Comparison of ENCODE assay signal across 1 cellular context in the genomic region with DNA sequence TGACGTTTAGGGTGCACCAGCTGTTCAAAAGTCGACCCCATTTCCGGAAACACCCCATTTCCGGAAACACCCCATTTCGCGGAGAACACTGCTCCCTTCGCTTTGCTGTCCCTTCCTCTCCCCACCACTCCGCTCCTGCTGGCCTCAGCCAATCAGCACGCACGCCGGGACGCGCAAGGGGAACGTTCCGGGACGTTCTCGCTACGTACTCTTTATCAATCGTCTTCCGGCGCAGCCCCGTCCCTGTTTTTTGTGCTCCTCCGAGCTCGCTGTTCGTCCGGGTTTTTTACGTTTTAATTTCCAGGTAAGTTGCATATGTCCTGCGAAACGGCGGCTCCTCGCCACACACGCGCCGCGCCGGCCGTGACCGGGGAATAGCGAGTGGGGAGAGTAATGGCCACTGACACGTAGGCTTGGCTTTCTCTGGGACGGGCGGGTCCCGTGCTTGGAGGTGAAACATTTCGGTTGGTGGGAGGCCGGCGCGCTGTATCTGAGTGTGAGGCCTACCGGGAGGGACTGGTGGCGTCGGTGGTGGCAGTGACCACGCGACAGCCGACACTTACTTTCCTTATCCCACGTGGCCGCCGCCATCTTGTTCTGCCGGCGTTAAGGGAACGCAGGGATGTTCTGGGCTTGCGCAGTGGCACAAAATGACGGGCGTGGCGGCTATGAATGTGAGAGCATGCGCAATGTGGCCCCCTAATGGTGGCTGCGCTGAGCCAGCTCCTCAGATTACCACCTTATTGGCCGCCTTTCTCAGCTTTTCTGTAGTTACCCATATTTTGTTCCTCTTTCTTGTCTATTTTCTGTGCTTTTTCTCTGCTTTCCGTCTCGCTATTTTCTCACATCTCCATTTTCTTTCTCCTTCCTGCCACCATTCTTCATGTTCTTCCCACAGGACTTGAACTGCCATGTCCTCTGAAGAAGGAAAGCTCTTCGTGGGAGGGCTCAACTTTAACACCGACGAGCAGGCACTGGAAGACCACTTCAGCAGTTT.
TF ChIP-seq lines count a peak whose summit lies in the region.

A gene (plus strand): TSS at position 215 of the 997 bp plus-strand sequence. CDS start 697 bp downstream, at position 912.

TF ChIP-seq in K562, 482 proteins besides CTCF, POLR2A, EP300 and RAD21 (continued from another document and continues in another):
- TF ChIP-seq, protein P1, sequence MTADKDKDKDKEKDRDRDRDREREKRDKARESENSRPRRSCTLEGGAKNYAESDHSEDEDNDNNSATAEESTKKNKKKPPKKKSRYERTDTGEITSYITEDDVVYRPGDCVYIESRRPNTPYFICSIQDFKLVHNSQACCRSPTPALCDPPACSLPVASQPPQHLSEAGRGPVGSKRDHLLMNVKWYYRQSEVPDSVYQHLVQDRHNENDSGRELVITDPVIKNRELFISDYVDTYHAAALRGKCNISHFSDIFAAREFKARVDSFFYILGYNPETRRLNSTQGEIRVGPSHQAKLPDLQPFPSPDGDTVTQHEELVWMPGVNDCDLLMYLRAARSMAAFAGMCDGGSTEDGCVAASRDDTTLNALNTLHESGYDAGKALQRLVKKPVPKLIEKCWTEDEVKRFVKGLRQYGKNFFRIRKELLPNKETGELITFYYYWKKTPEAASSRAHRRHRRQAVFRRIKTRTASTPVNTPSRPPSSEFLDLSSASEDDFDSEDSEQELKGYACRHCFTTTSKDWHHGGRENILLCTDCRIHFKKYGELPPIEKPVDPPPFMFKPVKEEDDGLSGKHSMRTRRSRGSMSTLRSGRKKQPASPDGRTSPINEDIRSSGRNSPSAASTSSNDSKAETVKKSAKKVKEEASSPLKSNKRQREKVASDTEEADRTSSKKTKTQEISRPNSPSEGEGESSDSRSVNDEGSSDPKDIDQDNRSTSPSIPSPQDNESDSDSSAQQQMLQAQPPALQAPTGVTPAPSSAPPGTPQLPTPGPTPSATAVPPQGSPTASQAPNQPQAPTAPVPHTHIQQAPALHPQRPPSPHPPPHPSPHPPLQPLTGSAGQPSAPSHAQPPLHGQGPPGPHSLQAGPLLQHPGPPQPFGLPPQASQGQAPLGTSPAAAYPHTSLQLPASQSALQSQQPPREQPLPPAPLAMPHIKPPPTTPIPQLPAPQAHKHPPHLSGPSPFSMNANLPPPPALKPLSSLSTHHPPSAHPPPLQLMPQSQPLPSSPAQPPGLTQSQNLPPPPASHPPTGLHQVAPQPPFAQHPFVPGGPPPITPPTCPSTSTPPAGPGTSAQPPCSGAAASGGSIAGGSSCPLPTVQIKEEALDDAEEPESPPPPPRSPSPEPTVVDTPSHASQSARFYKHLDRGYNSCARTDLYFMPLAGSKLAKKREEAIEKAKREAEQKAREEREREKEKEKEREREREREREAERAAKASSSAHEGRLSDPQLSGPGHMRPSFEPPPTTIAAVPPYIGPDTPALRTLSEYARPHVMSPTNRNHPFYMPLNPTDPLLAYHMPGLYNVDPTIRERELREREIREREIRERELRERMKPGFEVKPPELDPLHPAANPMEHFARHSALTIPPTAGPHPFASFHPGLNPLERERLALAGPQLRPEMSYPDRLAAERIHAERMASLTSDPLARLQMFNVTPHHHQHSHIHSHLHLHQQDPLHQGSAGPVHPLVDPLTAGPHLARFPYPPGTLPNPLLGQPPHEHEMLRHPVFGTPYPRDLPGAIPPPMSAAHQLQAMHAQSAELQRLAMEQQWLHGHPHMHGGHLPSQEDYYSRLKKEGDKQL (CRISPR knock-in tag; IDR thresholded peaks at IDR 0.05; ENCODE audit: borderline replicate concordance) = no peak
- TF ChIP-seq ZFX (CRISPR knock-in tag; IDR thresholded peaks at IDR 0.05) (peak; percentile 83), SRF (CRISPR knock-in tag; IDR thresholded peaks at IDR 0.05) (peak in 1 of 2 experiments; percentile 7; a peak in 1 of 4 replicates), PHF8 (IDR thresholded peaks at IDR 0.05; ENCODE audit: borderline replicate concordance, low read length) (peak; percentile 86), ZNF75A (CRISPR knock-in tag; IDR thresholded peaks at IDR 0.05) (no peak), MEIS2 (IDR thresholded peaks at IDR 0.05; ENCODE audit: partially characterized antibody) (peak; percentile 57), KDM5B (IDR thresholded peaks at IDR 0.05; ENCODE audit: insufficient replicate concordance, low read depth, low read length) (peak; percentile 71), ZNF263 (CRISPR knock-in tag; IDR thresholded peaks at IDR 0.05; ENCODE audit: borderline replicate concordance) (peak; percentile 49; the same call in 1 of the 2 replicates), POLR2B (IDR thresholded peaks at IDR 0.05; ENCODE audit: low read depth, partially characterized antibody) (peak; percentile 87), RBM17 (IDR thresholded peaks at IDR 0.05; ENCODE audit: borderline replicate concordance, low read depth, low read length) (no peak), MYC (IDR thresholded peaks at IDR 0.05; ENCODE audit: low read depth, low read length) (peak; percentile 100), MYC (CRISPR knock-in tag; IDR thresholded peaks at IDR 0.05; ENCODE audit: borderline replicate concordance, low read depth) (peak; percentile 100), MEF2A (IDR thresholded peaks at IDR 0.05; ENCODE audit: control insufficient read depth, low read depth, low read length) (no peak), ZNF316 (IDR thresholded peaks at IDR 0.05) (no peak), GTF2E2 (tag; IDR thresholded peaks at IDR 0.05) (peak; percentile 51; the same call in 1 of the 2 replicates), MCM3 (IDR thresholded peaks at IDR 0.05) (no peak), L3MBTL2 (IDR thresholded peaks at IDR 0.05) (peak; percentile 92)
- TF ChIP-seq, protein P2, sequence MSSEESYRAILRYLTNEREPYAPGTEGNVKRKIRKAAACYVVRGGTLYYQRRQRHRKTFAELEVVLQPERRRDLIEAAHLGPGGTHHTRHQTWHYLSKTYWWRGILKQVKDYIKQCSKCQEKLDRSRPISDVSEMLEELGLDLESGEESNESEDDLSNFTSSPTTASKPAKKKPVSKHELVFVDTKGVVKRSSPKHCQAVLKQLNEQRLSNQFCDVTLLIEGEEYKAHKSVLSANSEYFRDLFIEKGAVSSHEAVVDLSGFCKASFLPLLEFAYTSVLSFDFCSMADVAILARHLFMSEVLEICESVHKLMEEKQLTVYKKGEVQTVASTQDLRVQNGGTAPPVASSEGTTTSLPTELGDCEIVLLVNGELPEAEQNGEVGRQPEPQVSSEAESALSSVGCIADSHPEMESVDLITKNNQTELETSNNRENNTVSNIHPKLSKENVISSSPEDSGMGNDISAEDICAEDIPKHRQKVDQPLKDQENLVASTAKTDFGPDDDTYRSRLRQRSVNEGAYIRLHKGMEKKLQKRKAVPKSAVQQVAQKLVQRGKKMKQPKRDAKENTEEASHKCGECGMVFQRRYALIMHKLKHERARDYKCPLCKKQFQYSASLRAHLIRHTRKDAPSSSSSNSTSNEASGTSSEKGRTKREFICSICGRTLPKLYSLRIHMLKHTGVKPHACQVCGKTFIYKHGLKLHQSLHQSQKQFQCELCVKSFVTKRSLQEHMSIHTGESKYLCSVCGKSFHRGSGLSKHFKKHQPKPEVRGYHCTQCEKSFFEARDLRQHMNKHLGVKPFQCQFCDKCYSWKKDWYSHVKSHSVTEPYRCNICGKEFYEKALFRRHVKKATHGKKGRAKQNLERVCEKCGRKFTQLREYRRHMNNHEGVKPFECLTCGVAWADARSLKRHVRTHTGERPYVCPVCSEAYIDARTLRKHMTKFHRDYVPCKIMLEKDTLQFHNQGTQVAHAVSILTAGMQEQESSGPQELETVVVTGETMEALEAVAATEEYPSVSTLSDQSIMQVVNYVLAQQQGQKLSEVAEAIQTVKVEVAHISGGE (CRISPR knock-in tag; IDR thresholded peaks at IDR 0.05) = peak; percentile 77 to 98 (median 86); a peak in 5 of 6 replicates
- TF ChIP-seq, protein P3, sequence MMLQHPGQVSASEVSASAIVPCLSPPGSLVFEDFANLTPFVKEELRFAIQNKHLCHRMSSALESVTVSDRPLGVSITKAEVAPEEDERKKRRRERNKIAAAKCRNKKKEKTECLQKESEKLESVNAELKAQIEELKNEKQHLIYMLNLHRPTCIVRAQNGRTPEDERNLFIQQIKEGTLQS (IDR thresholded peaks at IDR 0.05) = no peak
- TF ChIP-seq, protein P3 (CRISPR knock-in tag; conservative IDR thresholded peaks at IDR 0.05) = no peak
- TF ChIP-seq, protein P4, sequence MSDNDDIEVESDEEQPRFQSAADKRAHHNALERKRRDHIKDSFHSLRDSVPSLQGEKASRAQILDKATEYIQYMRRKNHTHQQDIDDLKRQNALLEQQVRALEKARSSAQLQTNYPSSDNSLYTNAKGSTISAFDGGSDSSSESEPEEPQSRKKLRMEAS (CRISPR knock-in tag; IDR thresholded peaks at IDR 0.05) = peak; percentile 98
- TF ChIP-seq, protein P5, sequence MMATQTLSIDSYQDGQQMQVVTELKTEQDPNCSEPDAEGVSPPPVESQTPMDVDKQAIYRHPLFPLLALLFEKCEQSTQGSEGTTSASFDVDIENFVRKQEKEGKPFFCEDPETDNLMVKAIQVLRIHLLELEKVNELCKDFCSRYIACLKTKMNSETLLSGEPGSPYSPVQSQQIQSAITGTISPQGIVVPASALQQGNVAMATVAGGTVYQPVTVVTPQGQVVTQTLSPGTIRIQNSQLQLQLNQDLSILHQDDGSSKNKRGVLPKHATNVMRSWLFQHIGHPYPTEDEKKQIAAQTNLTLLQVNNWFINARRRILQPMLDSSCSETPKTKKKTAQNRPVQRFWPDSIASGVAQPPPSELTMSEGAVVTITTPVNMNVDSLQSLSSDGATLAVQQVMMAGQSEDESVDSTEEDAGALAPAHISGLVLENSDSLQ (IDR thresholded peaks at IDR 0.05) = peak; percentile 46; the same call in 1 of the 2 replicates
- TF ChIP-seq, protein P6, sequence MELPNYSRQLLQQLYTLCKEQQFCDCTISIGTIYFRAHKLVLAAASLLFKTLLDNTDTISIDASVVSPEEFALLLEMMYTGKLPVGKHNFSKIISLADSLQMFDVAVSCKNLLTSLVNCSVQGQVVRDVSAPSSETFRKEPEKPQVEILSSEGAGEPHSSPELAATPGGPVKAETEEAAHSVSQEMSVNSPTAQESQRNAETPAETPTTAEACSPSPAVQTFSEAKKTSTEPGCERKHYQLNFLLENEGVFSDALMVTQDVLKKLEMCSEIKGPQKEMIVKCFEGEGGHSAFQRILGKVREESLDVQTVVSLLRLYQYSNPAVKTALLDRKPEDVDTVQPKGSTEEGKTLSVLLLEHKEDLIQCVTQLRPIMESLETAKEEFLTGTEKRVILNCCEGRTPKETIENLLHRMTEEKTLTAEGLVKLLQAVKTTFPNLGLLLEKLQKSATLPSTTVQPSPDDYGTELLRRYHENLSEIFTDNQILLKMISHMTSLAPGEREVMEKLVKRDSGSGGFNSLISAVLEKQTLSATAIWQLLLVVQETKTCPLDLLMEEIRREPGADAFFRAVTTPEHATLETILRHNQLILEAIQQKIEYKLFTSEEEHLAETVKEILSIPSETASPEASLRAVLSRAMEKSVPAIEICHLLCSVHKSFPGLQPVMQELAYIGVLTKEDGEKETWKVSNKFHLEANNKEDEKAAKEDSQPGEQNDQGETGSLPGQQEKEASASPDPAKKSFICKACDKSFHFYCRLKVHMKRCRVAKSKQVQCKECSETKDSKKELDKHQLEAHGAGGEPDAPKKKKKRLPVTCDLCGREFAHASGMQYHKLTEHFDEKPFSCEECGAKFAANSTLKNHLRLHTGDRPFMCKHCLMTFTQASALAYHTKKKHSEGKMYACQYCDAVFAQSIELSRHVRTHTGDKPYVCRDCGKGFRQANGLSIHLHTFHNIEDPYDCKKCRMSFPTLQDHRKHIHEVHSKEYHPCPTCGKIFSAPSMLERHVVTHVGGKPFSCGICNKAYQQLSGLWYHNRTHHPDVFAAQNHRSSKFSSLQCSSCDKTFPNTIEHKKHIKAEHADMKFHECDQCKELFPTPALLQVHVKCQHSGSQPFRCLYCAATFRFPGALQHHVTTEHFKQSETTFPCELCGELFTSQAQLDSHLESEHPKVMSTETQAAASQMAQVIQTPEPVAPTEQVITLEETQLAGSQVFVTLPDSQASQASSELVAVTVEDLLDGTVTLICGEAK (IDR thresholded peaks at IDR 0.05) = peak; percentile 98
- TF ChIP-seq, protein P6 (CRISPR knock-in tag; IDR thresholded peaks at IDR 0.05) = no peak
- TF ChIP-seq, protein P7, sequence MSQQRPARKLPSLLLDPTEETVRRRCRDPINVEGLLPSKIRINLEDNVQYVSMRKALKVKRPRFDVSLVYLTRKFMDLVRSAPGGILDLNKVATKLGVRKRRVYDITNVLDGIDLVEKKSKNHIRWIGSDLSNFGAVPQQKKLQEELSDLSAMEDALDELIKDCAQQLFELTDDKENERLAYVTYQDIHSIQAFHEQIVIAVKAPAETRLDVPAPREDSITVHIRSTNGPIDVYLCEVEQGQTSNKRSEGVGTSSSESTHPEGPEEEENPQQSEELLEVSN (IDR thresholded peaks at IDR 0.05; ENCODE audit: borderline replicate concordance in 1 of 2, extremely low read depth in 1 of 2, insufficient read depth in 1 of 2, insufficient read length in 1 of 2, low read depth in 1 of 2, low read length in 1 of 2, poor library complexity in 1 of 2, severe bottlenecking in 1 of 2) = peak; percentile 67 to 84
